In genomic region chr11:58905716-58906547, GRCh38 we compare ENCODE assay signal across 10 cellular contexts. TPM values are rescaled to one million over a fixed set of nuclear protein-coding genes. Genes with fewer than 3 reads are reported as not detected.
DNase-seq lines count a peak whose midpoint lies in the region; ATAC-seq, FAIRE-seq and TF ChIP-seq lines count a peak whose summit lies in the region.
"Had no signal": no experiment of that assay in that cellular context is flagged by ENCODE, and none has a peak within 500 bp of the region (broad histone marks: within the 10 kb centered on the region; RNA-seq: fewer than 3 reads in every experiment).

No MANE protein-coding gene starts in this region.

- H3K4me2 ChIP-seq in keratinocyte (ENCODE audit: control insufficient read depth, extremely low read depth, insufficient read depth, low read depth, low read length): peak overlapping the region; percentile 77

- H3K9me1 ChIP-seq in keratinocyte (ENCODE audit: control insufficient read depth, extremely low read depth, insufficient read depth, low read length): no peaks in the 10 kb centered on the region

- ATAC-seq in GM21529 (IDR thresholded peaks at IDR 0.05; ENCODE audit: unreplicated experiment): no peak
- ATAC-seq in GM18867 (IDR thresholded peaks at IDR 0.05; ENCODE audit: unreplicated experiment): no peak
- no peak for ATAC-seq in GM18517 (IDR thresholded peaks at IDR 0.05; ENCODE audit: unreplicated experiment)
- ATAC-seq: GM12878 had no signal

- DNase-seq in AG10803 (ENCODE audit: low read depth) (peak; percentile 90), NCI-H1092 treated with DMSO at 0.1 percent for 48 hours (lab: John Stamatoyannopoulos, UW) (peak; percentile 93), bronchial epithelial cell (ENCODE audit: low read depth) (peak; percentile 78), keratinocyte (ENCODE audit: low read depth, low spot score) (no peak)

- FAIRE-seq in bronchial epithelial cell (lab: Jason Lieb, UNC) (no peak), keratinocyte (lab: Jason Lieb, UNC) (peak; percentile 80)
- FAIRE-seq: GM12878 had no signal

- dilution Hi-C loops in keratinocyte (cut with MboI; ENCODE audit: extremely low pct_ligation_motif_present, low sequenced_read_pairs): no loop called here

- H4K20me1 ChIP-seq in keratinocyte (ENCODE audit: control insufficient read depth, extremely low read depth, insufficient read depth, low read length): no peaks in the 10 kb centered on the region

- peak overlapping the region; percentile 71 for H3K4me3 ChIP-seq in AG10803 (ENCODE audit: low read length)
- H3K4me3 ChIP-seq in bronchial epithelial cell (ENCODE audit: low read depth, low read length): peak overlapping the region; percentile 20
- peak overlapping the region in 2 of 3 experiments; percentile 20 to 62 for H3K4me3 ChIP-seq in keratinocyte (ENCODE audit: control insufficient read depth in 2 of 3, extremely low read depth in 1 of 3, insufficient read depth in 2 of 3, low read depth in 1 of 3, low read length in 3 of 3)
- H3K4me3 ChIP-seq in thymus (ENCODE audit: low read length): peak overlapping the region; percentile 24
- H3K4me3 ChIP-seq: GM12878 had no signal

- no peaks in the 10 kb centered on the region for H3K79me2 ChIP-seq in keratinocyte (ENCODE audit: control insufficient read depth, insufficient read depth, low read length)

- H3K27ac ChIP-seq in keratinocyte (ENCODE audit: control insufficient read depth, insufficient read depth, low read length) (no peak overlapping the region), thymus (ENCODE audit: low read depth) (no peak overlapping the region)
- H3K27ac ChIP-seq: upper lobe of left lung had no signal

- H3K36me3 ChIP-seq in bronchial epithelial cell (ENCODE audit: control insufficient read depth, insufficient read depth, low read length) (no peaks in the 10 kb centered on the region), keratinocyte (ENCODE audit: control insufficient read depth in 2 of 2, extremely low read depth in 1 of 2, insufficient read depth in 2 of 2, low read length in 2 of 2) (no peaks in the 10 kb centered on the region), thymus (ENCODE audit: control insufficient read depth, insufficient read depth) (no peaks in the 10 kb centered on the region)
- H3K36me3 ChIP-seq: upper lobe of left lung had no signal

- WGBS in thymus: 25% methylated on average over 34 of the region's 34 CpGs

- TF ChIP-seq CTCF in AG10803 (conservative IDR thresholded peaks at IDR 0.05; ENCODE audit: low read length) (peak; percentile 46), bronchial epithelial cell (IDR thresholded peaks at IDR 0.05; ENCODE audit: insufficient read depth, low read length, severe bottlenecking) (peak; percentile 25), keratinocyte (optimal IDR thresholded peaks at IDR 0.05 in 1 of 3, IDR thresholded peaks at IDR 0.05 in 1 of 3, conservative IDR thresholded peaks at IDR 0.05 in 1 of 3; ENCODE audit: extremely low read depth in 1 of 3, insufficient read depth in 2 of 3, low read length in 3 of 3) (peak; percentile 27 to 52 (median 48))

- H3K9me3 ChIP-seq in keratinocyte (ENCODE audit: control insufficient read depth, low read depth, low read length): no peaks in the 10 kb centered on the region
- H3K9me3 ChIP-seq in thymus (ENCODE audit: control insufficient read depth): no peaks in the 10 kb centered on the region
- H3K9me3 ChIP-seq: upper lobe of left lung had no signal

- peaks cover 8% of the 10 kb centered on the region for H3K4me1 ChIP-seq in keratinocyte (ENCODE audit: control insufficient read depth, extremely low read depth, insufficient read depth, low read length)
- no peaks in the 10 kb centered on the region for H3K4me1 ChIP-seq in thymus (ENCODE audit: control insufficient read depth, insufficient read depth, low read length)

- H3K27me3 ChIP-seq in bronchial epithelial cell (ENCODE audit: control insufficient read depth, insufficient read depth, low read length) (peaks cover 2% of the 10 kb centered on the region), keratinocyte (ENCODE audit: control insufficient read depth, extremely low read depth, insufficient read depth, low read length) (no peaks in the 10 kb centered on the region), thymus (ENCODE audit: control insufficient read depth, insufficient read depth) (peaks cover 7% of the 10 kb centered on the region)

- peak overlapping the region; percentile 93 for H2AFZ ChIP-seq in keratinocyte (ENCODE audit: control insufficient read depth, low read length)

- peak overlapping the region; percentile 53 for H3K9ac ChIP-seq in keratinocyte (ENCODE audit: control insufficient read depth, extremely low read depth, insufficient read depth, low read length)

RNA-seq across cellular contexts. Expression of gene GLYATL1, which starts 33.4 kb away (rescaled TPM):
- not detected in 2 replicates for total RNA-seq in bronchial epithelial cell
- 0.26 to 0.39 TPM (median 0.33 TPM) in 3 replicates for polyA plus RNA-seq in keratinocyte
- polyA plus RNA-seq in keratinocyte (2011; ENCODE audit: low read depth): not detected
- 0.09 and 0.12 TPM in 2 replicates for polyA plus RNA-seq in keratinocyte (2011; cell fraction: cytosol; rRNA removed)
- 0.32 and 0.77 TPM in 2 replicates for polyA plus RNA-seq in keratinocyte (2011; cell fraction: nucleus; rRNA removed)
- 0.61 TPM in 1 of 2 replicates, not detected in the other for polyA plus RNA-seq in keratinocyte (2012; ENCODE audit: low replicate concordance)
- 0.48 TPM in 1 of 3 replicates, not detected in the others for polyA minus RNA-seq in keratinocyte
- not detected for polyA minus RNA-seq in keratinocyte (2011; cell fraction: cytosol; rRNA and poly(A)+ RNA removed)
- polyA minus RNA-seq in keratinocyte (2011; cell fraction: nucleus; rRNA and poly(A)+ RNA removed): not detected in 2 replicates
- 1.4 TPM for polyA plus RNA-seq in thymus
- total RNA-seq: GM12878 had no signal
- polyA plus RNA-seq: GM12878 had no signal

Comparison
In these comparisons a context has a peak if more than half of its experiments do, and no peak if none do; other contexts are left out.
1. H3K4me3 ChIP-seq: peak in every context shown above with its lines; median percentile 71 in AG10803; 41 in keratinocyte; 24 in thymus; 20 in bronchial epithelial cell.